1 cellular context compared by ENCODE assay signal in the genomic region with DNA sequence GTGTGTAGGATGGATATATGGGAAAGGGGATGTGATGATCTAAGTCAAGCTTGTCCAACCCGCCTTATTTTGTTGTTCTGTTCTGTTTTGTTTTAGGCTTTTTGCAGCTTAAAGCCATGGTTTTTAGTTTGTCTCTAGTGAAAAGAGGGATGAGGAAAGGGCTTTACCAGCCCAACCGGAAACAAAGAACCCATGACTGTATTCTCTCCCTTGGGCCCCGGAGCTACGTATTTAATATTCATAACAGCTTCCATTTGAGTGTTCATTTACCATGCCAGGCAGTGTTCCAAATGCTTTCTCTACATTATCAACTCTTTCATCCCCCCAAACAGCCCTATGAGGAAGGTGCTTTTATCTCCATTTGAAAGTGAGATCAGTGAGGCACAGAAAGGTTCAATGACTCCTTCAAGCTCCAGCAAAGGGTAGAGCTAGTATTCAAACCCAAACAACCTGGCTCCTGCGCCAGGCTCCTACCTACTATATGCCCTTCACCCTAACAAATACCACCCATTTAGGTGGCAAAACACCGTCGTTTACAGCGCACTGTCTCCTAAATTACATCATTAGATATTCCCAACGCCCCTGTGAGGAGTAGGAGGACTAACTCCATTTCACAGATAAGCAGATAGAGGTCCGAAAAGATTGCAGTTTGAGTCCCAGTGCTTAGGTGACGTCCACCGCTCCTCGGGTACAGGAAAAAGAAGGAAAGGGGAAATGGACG.
TF ChIP-seq lines count a peak whose summit lies in the region.

No MANE protein-coding gene starts in this region.

TF ChIP-seq in SK-N-SH treated with all-trans-retinoic acid at 6 μM for 48 hours, 23 proteins besides CTCF, POLR2A, EP300 and RAD21 (continued from another document):
- TF ChIP-seq, protein P1, sequence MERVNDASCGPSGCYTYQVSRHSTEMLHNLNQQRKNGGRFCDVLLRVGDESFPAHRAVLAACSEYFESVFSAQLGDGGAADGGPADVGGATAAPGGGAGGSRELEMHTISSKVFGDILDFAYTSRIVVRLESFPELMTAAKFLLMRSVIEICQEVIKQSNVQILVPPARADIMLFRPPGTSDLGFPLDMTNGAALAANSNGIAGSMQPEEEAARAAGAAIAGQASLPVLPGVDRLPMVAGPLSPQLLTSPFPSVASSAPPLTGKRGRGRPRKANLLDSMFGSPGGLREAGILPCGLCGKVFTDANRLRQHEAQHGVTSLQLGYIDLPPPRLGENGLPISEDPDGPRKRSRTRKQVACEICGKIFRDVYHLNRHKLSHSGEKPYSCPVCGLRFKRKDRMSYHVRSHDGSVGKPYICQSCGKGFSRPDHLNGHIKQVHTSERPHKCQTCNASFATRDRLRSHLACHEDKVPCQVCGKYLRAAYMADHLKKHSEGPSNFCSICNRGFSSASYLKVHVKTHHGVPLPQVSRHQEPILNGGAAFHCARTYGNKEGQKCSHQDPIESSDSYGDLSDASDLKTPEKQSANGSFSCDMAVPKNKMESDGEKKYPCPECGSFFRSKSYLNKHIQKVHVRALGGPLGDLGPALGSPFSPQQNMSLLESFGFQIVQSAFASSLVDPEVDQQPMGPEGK (CRISPR knock-in tag; IDR thresholded peaks at IDR 0.05; ENCODE audit: borderline replicate concordance): no peak
- no peak for TF ChIP-seq ZFP30 (CRISPR knock-in tag; IDR thresholded peaks at IDR 0.05)
- no peak for TF ChIP-seq GLIS3 (CRISPR knock-in tag; IDR thresholded peaks at IDR 0.05)
- TF ChIP-seq TOX (CRISPR knock-in tag; IDR thresholded peaks at IDR 0.05; ENCODE audit: borderline replicate concordance): no peak
- TF ChIP-seq ARNTL (CRISPR knock-in tag; IDR thresholded peaks at IDR 0.05; ENCODE audit: borderline replicate concordance, low read depth): no peak
TF ChIP-seq in SK-N-SH treated with all-trans-retinoic acid at 6 μM for 48 hours: peak in this region for 0.
